In the genomic region with DNA sequence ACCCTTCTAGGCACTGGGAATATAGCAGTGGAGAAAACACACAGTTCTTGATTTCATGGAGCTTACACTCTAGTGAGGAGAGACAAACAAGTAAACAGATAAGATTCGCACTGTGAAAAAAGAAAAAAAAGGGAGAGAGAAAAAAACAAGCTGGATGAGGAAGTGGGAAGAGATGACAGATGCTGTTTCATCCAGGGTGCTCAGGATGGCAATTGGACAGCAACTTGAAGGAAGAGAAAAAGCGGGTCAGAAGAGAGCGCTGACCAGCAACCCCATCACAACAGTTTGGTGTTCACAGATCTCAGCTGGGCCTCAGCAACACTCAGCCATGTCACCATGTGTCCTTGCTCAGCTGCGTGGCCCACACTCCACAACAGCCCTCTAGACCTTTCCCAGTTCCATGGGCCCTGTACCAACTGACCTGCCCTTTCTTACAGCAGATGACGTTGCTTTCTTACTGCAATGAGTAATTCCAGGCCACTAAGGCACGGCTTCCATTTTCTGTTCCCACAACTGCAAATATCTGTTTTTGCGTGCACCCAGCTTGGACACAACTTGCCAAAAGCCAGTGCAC, we compare ENCODE assay signal across 22 cellular contexts.
DNase-seq lines count a peak whose midpoint lies in the region; FAIRE-seq and TF ChIP-seq lines count a peak whose summit lies in the region.
"Had no signal": no experiment of that assay in that cellular context is flagged by ENCODE, and none has a peak within 500 bp of the region (broad histone marks: within the 10 kb centered on the region; RNA-seq: fewer than 3 reads in every experiment).

No MANE protein-coding gene starts in this region.

- no peaks in the 10 kb centered on the region for H3K23me2 ChIP-seq in H1 (ENCODE audit: low read depth, low read length)

- peak; percentile 41 for DNase-seq in activated CD4-positive, alpha-beta T cell treated with anti-CD3 and anti-CD28 coated beads, Interleukin-2, amount 10 ng/mL, durations not matched to agents 24 days and 14 days
- DNase-seq in activated CD4-positive, alpha-beta T cell treated with anti-CD3 and anti-CD28 coated beads, Interleukin-2, amount 50 U/mL, for 48 hours = no peak
- DNase-seq in H1 (ENCODE audit: low read depth in 1 of 2, low spot score in 2 of 2) (no peak), hepatocyte (ENCODE audit: low spot score) (peak; percentile 1), spleen (peak; percentile 51), superior temporal gyrus (ENCODE audit: extremely low spot score) (no peak)
- DNase-seq in stimulated activated CD4-positive, alpha-beta T cell treated with anti-CD3 and anti-CD28 coated beads, Interleukin-2, amount 100 ng/mL, for 24 hours = no peak
- no peak for DNase-seq in activated CD4-positive, alpha-beta memory T cell treated with anti-CD3 and anti-CD28 coated beads, Interleukin-2, amount 10 ng/mL, durations not matched to agents 7 days and 5 days
- DNase-seq: Caco-2; CD4-positive, CD25-positive, alpha-beta regulatory T cell; CD8-positive, alpha-beta T cell; DMS53; DMS79 treated with DMSO at 0.1 percent for 48 hours; GF-D8; GM23248 had no signal

- H3K9me3 Mint-ChIP-seq in activated CD4-positive, alpha-beta T cell treated with anti-CD3 and anti-CD28 coated beads, Interleukin-2, amount 10 ng/mL, durations not matched to agents 24 days and 14 days = no peaks in the 10 kb centered on the region
- H3K9me3 Mint-ChIP-seq in activated CD4-positive, alpha-beta memory T cell treated with anti-CD3 and anti-CD28 coated beads, Interleukin-2, amount 10 ng/mL, durations not matched to agents 7 days and 5 days = no peaks in the 10 kb centered on the region
- H3K9me3 Mint-ChIP-seq: CD4-positive, CD25-positive, alpha-beta regulatory T cell; CD8-positive, alpha-beta T cell had no signal

- peaks cover 3% of the 10 kb centered on the region for H3K27me3 Mint-ChIP-seq in activated CD4-positive, alpha-beta T cell treated with anti-CD3 and anti-CD28 coated beads, Interleukin-2, amount 10 ng/mL, durations not matched to agents 24 days and 14 days
- H3K27me3 Mint-ChIP-seq in activated CD4-positive, alpha-beta memory T cell treated with anti-CD3 and anti-CD28 coated beads, Interleukin-2, amount 10 ng/mL, durations not matched to agents 7 days and 5 days = no peaks in the 10 kb centered on the region
- H3K27me3 Mint-ChIP-seq: CD4-positive, CD25-positive, alpha-beta regulatory T cell had no signal

- TF ChIP-seq CTCF in H1 (IDR thresholded peaks at IDR 0.05; ENCODE audit: control extremely low read depth in 1 of 3, insufficient read depth in 1 of 3, low read depth in 1 of 3, low read length in 3 of 3) (no peak), hepatocyte (IDR thresholded peaks at IDR 0.05; ENCODE audit: poor library complexity) (no peak), spleen (IDR thresholded peaks at IDR 0.05 in 8 of 11, conservative IDR thresholded peaks at IDR 0.05 in 3 of 11) (no peak)

- no peaks in the 10 kb centered on the region for H3K79me2 ChIP-seq in H1 (ENCODE audit: control insufficient read depth in 1 of 2, insufficient read depth in 2 of 2, low read length in 2 of 2)
- H3K79me2 ChIP-seq in hepatocyte = no peaks in the 10 kb centered on the region

- POLR2A ChIA-PET in H1 (lab: Charles Lee; ENCODE audit: partially characterized antibody) = no interaction called here
- POLR2A ChIA-PET in activated CD4-positive, alpha-beta memory T cell treated with anti-CD3 and anti-CD28 coated beads, Interleukin-2, amount 10 ng/mL, durations not matched to agents 7 days and 5 days (lab: Charles Lee) = no interaction called here

- no peaks in the 10 kb centered on the region for H3K4me1 Mint-ChIP-seq in activated CD4-positive, alpha-beta T cell treated with anti-CD3 and anti-CD28 coated beads, Interleukin-2, amount 10 ng/mL, durations not matched to agents 24 days and 14 days
- H3K4me1 Mint-ChIP-seq in activated CD4-positive, alpha-beta memory T cell treated with anti-CD3 and anti-CD28 coated beads, Interleukin-2, amount 10 ng/mL, durations not matched to agents 7 days and 5 days = no peaks in the 10 kb centered on the region
- H3K4me1 Mint-ChIP-seq: B cell; CD4-positive, CD25-positive, alpha-beta regulatory T cell had no signal

- no peak overlapping the region for H3K27ac ChIP-seq in H1 (ENCODE audit: low read depth, low read length)
- no peak overlapping the region for H3K27ac ChIP-seq in hepatocyte
- H3K27ac ChIP-seq in spleen = no peak overlapping the region
- H3K27ac ChIP-seq: 22Rv1, BLaER1, C4-2B, GM23248 had no signal

- TF ChIP-seq POLR2A in H1 (IDR thresholded peaks at IDR 0.05; ENCODE audit: control extremely low read depth in 1 of 2, low read depth in 2 of 2, low read length in 2 of 2) (no peak), spleen (IDR thresholded peaks at IDR 0.05) (no peak)

- H3K4ac ChIP-seq in H1 (replicated peaks; ENCODE audit: insufficient read length, low read depth, low read length) = no peak overlapping the region

- H3K79me1 ChIP-seq in H1 (ENCODE audit: low read depth, low read length) = no peaks in the 10 kb centered on the region

- H2AFZ ChIP-seq in H1 (ENCODE audit: low read length) = no peak overlapping the region
- no peak overlapping the region for H2AFZ ChIP-seq in hepatocyte
- H2AFZ ChIP-seq: GM23248 had no signal

- no peak overlapping the region for H3K14ac ChIP-seq in H1 (ENCODE audit: insufficient read length)

- H3K4me1 ChIP-seq in H1 (replicated peaks in 1 of 4; ENCODE audit: control insufficient read depth in 3 of 4, insufficient read depth in 4 of 4, low read length in 3 of 4) (no peaks in the 10 kb centered on the region), hepatocyte (ENCODE audit: insufficient read depth) (no peaks in the 10 kb centered on the region), spleen (no peaks in the 10 kb centered on the region)
- H3K4me1 ChIP-seq: Caco-2, HAP-1 had no signal

- H4K8ac ChIP-seq in H1 (ENCODE audit: extremely low read depth, insufficient read depth, low read length) = no peak overlapping the region

- CTCF ChIA-PET in H1 (lab: Charles Lee; ENCODE audit: partially characterized antibody) = interaction anchor here (0.7 to 1.4 kb wide), 5 partner anchors 13 to 1393 kb away, joined by 3 to 4 read pairs (median 3); no protein-coding TSS in a partner anchor
- CTCF ChIA-PET in activated CD4-positive, alpha-beta memory T cell treated with anti-CD3 and anti-CD28 coated beads, Interleukin-2, amount 10 ng/mL, durations not matched to agents 7 days and 5 days (lab: Charles Lee) = no interaction called here

- no peak overlapping the region for H3K4me3 Mint-ChIP-seq in activated CD4-positive, alpha-beta T cell treated with anti-CD3 and anti-CD28 coated beads, Interleukin-2, amount 10 ng/mL, durations not matched to agents 24 days and 14 days
- no peak overlapping the region for H3K4me3 Mint-ChIP-seq in activated CD4-positive, alpha-beta memory T cell treated with anti-CD3 and anti-CD28 coated beads, Interleukin-2, amount 10 ng/mL, durations not matched to agents 7 days and 5 days
- H3K4me3 Mint-ChIP-seq: B cell; CD4-positive, CD25-positive, alpha-beta regulatory T cell; CD8-positive, alpha-beta T cell had no signal

- H3K4me3 ChIP-seq in H1 (ENCODE audit: extremely low read depth in 1 of 4, insufficient read depth in 2 of 4, low read depth in 3 of 4, low read length in 4 of 4) (no peak overlapping the region), hepatocyte (no peak overlapping the region), spleen (no peak overlapping the region)
- H3K4me3 ChIP-seq: BLaER1, GM23248, HAP-1 had no signal

- no peak overlapping the region for H2BK20ac ChIP-seq in H1 (ENCODE audit: low read length)

- H3K4me2 ChIP-seq in H1 (ENCODE audit: insufficient read depth in 1 of 2, low read depth in 2 of 2, low read length in 2 of 2) = no peak overlapping the region
- no peak overlapping the region for H3K4me2 ChIP-seq in hepatocyte
- H3K4me2 ChIP-seq: BLaER1 had no signal

- H3K27ac Mint-ChIP-seq in activated CD4-positive, alpha-beta T cell treated with anti-CD3 and anti-CD28 coated beads, Interleukin-2, amount 10 ng/mL, durations not matched to agents 24 days and 14 days = no peak overlapping the region
- no peak overlapping the region for H3K27ac Mint-ChIP-seq in activated CD4-positive, alpha-beta memory T cell treated with anti-CD3 and anti-CD28 coated beads, Interleukin-2, amount 10 ng/mL, durations not matched to agents 7 days and 5 days
- H3K27ac Mint-ChIP-seq: B cell; CD4-positive, CD25-positive, alpha-beta regulatory T cell; CD8-positive, alpha-beta T cell had no signal

- no peak overlapping the region for H2BK12ac ChIP-seq in H1 (ENCODE audit: low read depth, low read length)

- no peak overlapping the region for H2AK5ac ChIP-seq in H1 (ENCODE audit: low read depth, low read length)

- no peaks in the 10 kb centered on the region for H3K36me3 Mint-ChIP-seq in activated CD4-positive, alpha-beta T cell treated with anti-CD3 and anti-CD28 coated beads, Interleukin-2, amount 10 ng/mL, durations not matched to agents 24 days and 14 days (ENCODE audit: low read depth)
- no peaks in the 10 kb centered on the region for H3K36me3 Mint-ChIP-seq in activated CD4-positive, alpha-beta memory T cell treated with anti-CD3 and anti-CD28 coated beads, Interleukin-2, amount 10 ng/mL, durations not matched to agents 7 days and 5 days (ENCODE audit: low read depth)
- H3K36me3 Mint-ChIP-seq: CD4-positive, CD25-positive, alpha-beta regulatory T cell; CD8-positive, alpha-beta T cell had no signal

- H3K9ac ChIP-seq in H1 (replicated peaks in 1 of 4; ENCODE audit: extremely low read depth in 1 of 4, low read depth in 3 of 4, low read length in 3 of 4) = no peak overlapping the region
- H3K9ac ChIP-seq: BLaER1, GM23248 had no signal

- TF ChIP-seq EP300 in H1 (IDR thresholded peaks at IDR 0.05; ENCODE audit: borderline replicate concordance in 1 of 2, low read depth in 2 of 2, low read length in 2 of 2) = no peak

- no peak for TF ChIP-seq RAD21 in H1 (IDR thresholded peaks at IDR 0.05 in 1 of 2, conservative IDR thresholded peaks at IDR 0.05 in 1 of 2; ENCODE audit: low read depth in 2 of 2, low read length in 2 of 2)

- H3K18ac ChIP-seq in H1 (ENCODE audit: extremely low read depth, low read length) = no peak overlapping the region

- no peak overlapping the region for H3K56ac ChIP-seq in H1 (replicated peaks; ENCODE audit: insufficient read length, low read depth, low read length)

- no peak for FAIRE-seq in H1 (lab: Jason Lieb, UNC)
- FAIRE-seq: GM12892, GM19239 had no signal

- H3K36me3 ChIP-seq in H1 (ENCODE audit: control insufficient read depth in 2 of 4, insufficient read depth in 4 of 4, low read length in 3 of 4) (no peaks in the 10 kb centered on the region), hepatocyte (replicated peaks; ENCODE audit: insufficient read depth, low read depth) (no peaks in the 10 kb centered on the region), spleen (no peaks in the 10 kb centered on the region)
- H3K36me3 ChIP-seq: BLaER1, HAP-1 had no signal

- no peak overlapping the region for H4K91ac ChIP-seq in H1 (replicated peaks; ENCODE audit: insufficient read length, low read length)

- H3K9me3 ChIP-seq in H1 (ENCODE audit: insufficient read depth in 2 of 2, low read depth in 1 of 2, low read length in 1 of 2) (no peaks in the 10 kb centered on the region), hepatocyte (ENCODE audit: low read depth) (no peaks in the 10 kb centered on the region), spleen (no peaks in the 10 kb centered on the region)
- H3K9me3 ChIP-seq: BLaER1, Caco-2, HAP-1 had no signal

- no peaks in the 10 kb centered on the region for H4K20me1 ChIP-seq in H1 (replicated peaks in 1 of 2; ENCODE audit: control insufficient read depth in 1 of 2, insufficient read depth in 2 of 2, low read length in 2 of 2)
- H4K20me1 ChIP-seq in hepatocyte (ENCODE audit: insufficient read depth, poor library complexity, severe bottlenecking) = no peaks in the 10 kb centered on the region
- H4K20me1 ChIP-seq: BLaER1 had no signal

- no peak overlapping the region for H2BK15ac ChIP-seq in H1 (ENCODE audit: low read length)

- WGBS in H1 (ENCODE audit: extremely low coverage in 1 of 2, insufficient coverage in 1 of 2, insufficient read length in 1 of 2, insufficient replicate concordance in 2 of 2, low coverage in 1 of 2, low lambda C conversion rate in 2 of 2, missing lambda C conversion rate in 1 of 2), 2 experiments = 92% methylated on average over 7 of the region's 7 CpGs; no CpG with 5 or more reads in 1 of the 2 experiments
- 98% methylated on average over 7 of the region's 7 CpGs for WGBS in hepatocyte (ENCODE audit: low lambda C conversion rate, missing lambda C conversion rate)
- WGBS in spleen, 5 donors = 83 to 92% (median 89%) methylated on average over 7 of the region's 7 CpGs

- intact Hi-C loops in activated CD4-positive, alpha-beta T cell treated with anti-CD3 and anti-CD28 coated beads, Interleukin-2, amount 10 ng/mL, durations not matched to agents 24 days and 14 days (cut with micrococcal nuclease) = loop anchor here (5.0 kb wide), 1 partner anchor 988 kb away; no protein-coding TSS in a partner anchor
- intact Hi-C loops in spleen (cut with DNase I; ENCODE audit: low total_unique reads) = no loop called here

- no peak overlapping the region for H4K5ac ChIP-seq in H1 (ENCODE audit: insufficient read length, low read depth, low read length)

- H3K27me3 ChIP-seq in H1 (replicated peaks in 1 of 4; ENCODE audit: control insufficient read depth in 3 of 4, extremely low read depth in 1 of 4, insufficient read depth in 3 of 4, low read length in 3 of 4) = no peaks in the 10 kb centered on the region
- no peaks in the 10 kb centered on the region for H3K27me3 ChIP-seq in hepatocyte
- peaks cover 0 to 11% (median 0%) of the 10 kb centered on the region in 7 donors for H3K27me3 ChIP-seq in spleen (replicated peaks in 1 of 7)
- H3K27me3 ChIP-seq: BLaER1 had no signal

- H3K23ac ChIP-seq in H1 (ENCODE audit: insufficient read length) = no peak overlapping the region

- no peak overlapping the region for H2BK120ac ChIP-seq in H1 (replicated peaks; ENCODE audit: low read depth, low read length)

- peak overlapping the region; percentile 72; the same call in 1 of the 2 replicates for H2BK5ac ChIP-seq in H1 (ENCODE audit: low read depth, low read length)

- H3K9me2 ChIP-seq in hepatocyte (replicated peaks; ENCODE audit: insufficient read depth) = no peaks in the 10 kb centered on the region

Comparison
In these comparisons a context has a peak if more than half of its experiments do, and no peak if none do; other contexts are left out.
1. DNase-seq: peak in activated CD4-positive, alpha-beta T cell treated with anti-CD3 and anti-CD28 coated beads, Interleukin-2, amount 10 ng/mL, durations not matched to agents 24 days and 14 days (single experiment), hepatocyte (single experiment) and spleen (single experiment); none in activated CD4-positive, alpha-beta T cell treated with anti-CD3 and anti-CD28 coated beads, Interleukin-2, amount 50 U/mL, for 48 hours (0 of 2), H1 (0 of 2), superior temporal gyrus (single experiment), stimulated activated CD4-positive, alpha-beta T cell treated with anti-CD3 and anti-CD28 coated beads, Interleukin-2, amount 100 ng/mL, for 24 hours (0 of 2) and activated CD4-positive, alpha-beta memory T cell treated with anti-CD3 and anti-CD28 coated beads, Interleukin-2, amount 10 ng/mL, durations not matched to agents 7 days and 5 days (single experiment).